15 cellular contexts compared by ENCODE assay signal in genomic region chr15:77621847-77622211, GRCh38. TPM values are rescaled to one million over a fixed set of nuclear protein-coding genes. Genes with fewer than 3 reads are reported as not detected.
DNase-seq lines count a peak whose midpoint lies in the region; ATAC-seq, FAIRE-seq and TF ChIP-seq lines count a peak whose summit lies in the region.
"Had no signal": no experiment of that assay in that cellular context is flagged by ENCODE, and none has a peak within 500 bp of the region (broad histone marks: within the 10 kb centered on the region; RNA-seq: fewer than 3 reads in every experiment).

No MANE protein-coding gene starts in this region.

- peak overlapping the region; percentile 89 for H2AFZ ChIP-seq in K562 (ENCODE audit: low read depth, low read length)

- H3K27me3 Mint-ChIP-seq in mesothelial cell of epicardium (ENCODE audit: low read depth), result no peaks in the 10 kb centered on the region
- no peaks in the 10 kb centered on the region for H3K27me3 Mint-ChIP-seq in Caco-2 (ENCODE audit: insufficient read depth, unreplicated experiment)

- FAIRE-seq in K562 (lab: Jason Lieb, UNC), result peak; percentile 19

- H3K4me1 Mint-ChIP-seq in mesothelial cell of epicardium, result peaks cover 36% of the 10 kb centered on the region
- peaks cover 13% of the 10 kb centered on the region for H3K4me1 Mint-ChIP-seq in Caco-2 (ENCODE audit: low read depth, unreplicated experiment)

- BruUV-seq in K562 (replicated peaks; lab: Mats Ljungman, UMichigan) (no TSS peak), Caco-2 (replicated peaks; lab: Mats Ljungman, UMichigan) (no TSS peak)

- 85% methylated on average over 16 of the region's 16 CpGs for WGBS in right cardiac atrium
- WGBS in heart right ventricle, 2 donors, result 81 to 89% methylated on average over 16 of the region's 16 CpGs
- WGBS in K562 (ENCODE audit: insufficient coverage, low coverage, missing lambda C conversion rate), result 73% methylated on average over 9 of the region's 16 CpGs
- 81 to 87% (median 83%) methylated on average over 16 of the region's 16 CpGs for WGBS in ovary, 3 donors

- TF ChIP-seq EP300 in K562 (IDR thresholded peaks at IDR 0.05; ENCODE audit: low read length) (no peak), ovary (IDR thresholded peaks at IDR 0.05) (no peak)

- no peaks in the 10 kb centered on the region for H3K9me3 Mint-ChIP-seq in mesothelial cell of epicardium
- H3K9me3 Mint-ChIP-seq in Caco-2 (ENCODE audit: unreplicated experiment), result no peaks in the 10 kb centered on the region

- H3K4me3 ChIP-seq in right cardiac atrium (ENCODE audit: low read length) (no peak overlapping the region), heart right ventricle (no peak overlapping the region), K562 (no peak overlapping the region), Caco-2 (ENCODE audit: low read depth, low read length) (no peak overlapping the region), ovary (no peak overlapping the region)

- peak overlapping the region; percentile 72 to 81 for H3K9ac ChIP-seq in K562 (ENCODE audit: insufficient read depth in 1 of 2, low read depth in 2 of 2, low read length in 2 of 2)

- H3K4me3 Mint-ChIP-seq in mesothelial cell of epicardium (no peak overlapping the region), Caco-2 (ENCODE audit: unreplicated experiment) (no peak overlapping the region)

- H3K27ac Mint-ChIP-seq in mesothelial cell of epicardium, result peak overlapping the region; percentile 50
- H3K27ac Mint-ChIP-seq in Caco-2 (ENCODE audit: unreplicated experiment), result no peak overlapping the region

- no peaks in the 10 kb centered on the region for H3K36me3 Mint-ChIP-seq in mesothelial cell of epicardium
- no peaks in the 10 kb centered on the region for H3K36me3 Mint-ChIP-seq in Caco-2 (ENCODE audit: insufficient read depth, unreplicated experiment)

- TF ChIP-seq CTCF in heart right ventricle (IDR thresholded peaks at IDR 0.05), result no peak
- TF ChIP-seq CTCF in K562 (IDR thresholded peaks at IDR 0.05 in 2 of 3, conservative IDR thresholded peaks at IDR 0.05 in 1 of 3; ENCODE audit: insufficient read depth in 2 of 3, low read depth in 1 of 3, low read length in 3 of 3), result no peak
- TF ChIP-seq CTCF in mesothelial cell of epicardium (IDR thresholded peaks at IDR 0.05; ENCODE audit: unreplicated experiment), result no peak
- no peak for TF ChIP-seq CTCF in Caco-2 (IDR thresholded peaks at IDR 0.05; ENCODE audit: insufficient read depth in 1 of 2, low read depth in 1 of 2, low read length in 1 of 2, severe bottlenecking in 1 of 2, unreplicated experiment in 1 of 2)
- TF ChIP-seq CTCF in ovary (IDR thresholded peaks at IDR 0.05), result no peak

- H3K36me3 ChIP-seq in heart right ventricle (no peaks in the 10 kb centered on the region), K562 (ENCODE audit: control insufficient read depth, insufficient read depth, low read length) (no peaks in the 10 kb centered on the region; the same call in 2 of the 3 replicates), Caco-2 (ENCODE audit: control insufficient read depth, insufficient read depth, low read length) (no peaks in the 10 kb centered on the region), ovary (no peaks in the 10 kb centered on the region)

- no peak for TF ChIP-seq RAD21 in K562 (CRISPR knock-in tag; conservative IDR thresholded peaks at IDR 0.05 in 1 of 2, IDR thresholded peaks at IDR 0.05 in 1 of 2)

- CTCF ChIA-PET in K562 (lab: Yijun Ruan, JAX; ENCODE audit: low intra/inter-chr PET ratio), result no interaction called here
- CTCF ChIA-PET in Caco-2 (lab: Charles Lee), result interaction anchor here (1.7 kb wide), 1 partner anchor 12 kb away, joined by 18 read pairs; the partner anchor contains the start of gene LINGO1

- DNase-seq in right cardiac atrium (peak in 2 of 3 donors; percentile 27 to 48), heart right ventricle (no peak), K562 (ENCODE audit: extremely low read depth in 1 of 4, low spot score in 3 of 4) (no peak), mesothelial cell of epicardium (ENCODE audit: low spot score in 2 of 2, unreplicated experiment in 2 of 2) (no peak), COLO668 (lab: John Stamatoyannopoulos, UW; ENCODE audit: unreplicated experiment) (no peak), Caco-2 (no peak), ovary (no peak)
- DNase-seq: DMS53, HCEC 1CT, KBM-7, NCI-H1048, NCI-H69, SIG-M5 had no signal

- no peaks in the 10 kb centered on the region for H4K20me1 ChIP-seq in K562 (replicated peaks; ENCODE audit: control insufficient read depth, insufficient read depth, low read length)

- POLR2A ChIA-PET in K562 (lab: Yijun Ruan, JAX) (interaction anchor here (0.6 to 1.5 kb wide), 2 partner anchors 11 to 46 kb away, joined by 3 to 5 read pairs; partner anchors contain the start of gene LINGO1), Caco-2 (lab: Charles Lee) (no interaction called here)

- H3K9me3 ChIP-seq in right cardiac atrium (ENCODE audit: control insufficient read depth, low read length) (no peaks in the 10 kb centered on the region), heart right ventricle (no peaks in the 10 kb centered on the region), K562 (replicated peaks; ENCODE audit: control insufficient read depth, insufficient read depth, low read depth, low read length) (no peaks in the 10 kb centered on the region), Caco-2 (no peaks in the 10 kb centered on the region), ovary (no peaks in the 10 kb centered on the region)

- H3K4me1 ChIP-seq in right cardiac atrium (ENCODE audit: control insufficient read depth, insufficient read depth, low read length), result no peaks in the 10 kb centered on the region
- peaks cover 0 to 13% (median 0%) of the 10 kb centered on the region in 9 donors for H3K4me1 ChIP-seq in heart right ventricle
- H3K4me1 ChIP-seq in K562 (replicated peaks in 1 of 2; ENCODE audit: control insufficient read depth in 2 of 2, insufficient read depth in 2 of 2, low read length in 2 of 2), result peaks cover 44 to 66% of the 10 kb centered on the region in 2 experiments
- peaks cover 18% of the 10 kb centered on the region for H3K4me1 ChIP-seq in Caco-2
- H3K4me1 ChIP-seq in ovary (ENCODE audit: insufficient read depth), result no peaks in the 10 kb centered on the region

- TF ChIP-seq POLR2A in K562 (conservative IDR thresholded peaks at IDR 0.05) (no peak), ovary (IDR thresholded peaks at IDR 0.05) (no peak)

- H3K27ac ChIP-seq in right cardiac atrium (ENCODE audit: low read length), result no peak overlapping the region
- H3K27ac ChIP-seq in heart right ventricle, result no peak overlapping the region
- peak overlapping the region; percentile 86 for H3K27ac ChIP-seq in K562 (ENCODE audit: extremely low read depth, low read depth, low read length)
- no peak overlapping the region for H3K27ac ChIP-seq in ovary
- H3K27ac ChIP-seq: C4-2B had no signal

- ATAC-seq in right cardiac atrium (no peak), heart right ventricle (no peak), K562 (no peak), HG03439 (IDR thresholded peaks at IDR 0.05; ENCODE audit: unreplicated experiment) (no peak)

- intact Hi-C loops in right cardiac atrium (cut with DNase I), result no loop called here
- intact Hi-C loops in heart right ventricle (cut with DNase I), result no loop called here
- intact Hi-C loops in K562 (cut with micrococcal nuclease), result no loop called here
- intact Hi-C loops in Caco-2 (cut with micrococcal nuclease; ENCODE audit: unreplicated experiment), result no loop called here
- intact Hi-C loops in ovary (cut with DNase I), result no loop called here

- H3K27me3 ChIP-seq in right cardiac atrium (ENCODE audit: control insufficient read depth, insufficient read depth), result no peaks in the 10 kb centered on the region
- H3K27me3 ChIP-seq in heart right ventricle, result peaks cover 0 to 2% (median 0%) of the 10 kb centered on the region in 7 donors
- H3K27me3 ChIP-seq in K562 (ENCODE audit: control insufficient read depth in 2 of 2, insufficient read depth in 2 of 2, low read length in 2 of 2), result no peaks in the 10 kb centered on the region
- no peaks in the 10 kb centered on the region for H3K27me3 ChIP-seq in Caco-2 (replicated peaks; ENCODE audit: control insufficient read depth, insufficient read depth, low read length)
- H3K27me3 ChIP-seq in ovary, result no peaks in the 10 kb centered on the region

- peaks cover 27% of the 10 kb centered on the region; the same call in 2 of the 3 replicates for H3K79me2 ChIP-seq in K562 (ENCODE audit: control insufficient read depth, insufficient read depth, low read length)

- in situ Hi-C loops in K562 (cut with MboI), result no loop called here

- no peaks in the 10 kb centered on the region for H3K9me1 ChIP-seq in K562 (ENCODE audit: control insufficient read depth, insufficient read depth, low read length)

- H3K4me2 ChIP-seq in K562 (ENCODE audit: insufficient read depth, low read length), result peak overlapping the region; percentile 76

TF ChIP-seq in K562, 482 proteins besides CTCF, POLR2A, EP300 and RAD21 (continues in another document):
- TF ChIP-seq CHD1 (IDR thresholded peaks at IDR 0.05; ENCODE audit: low read length), result no peak
- TF ChIP-seq BRD9 (IDR thresholded peaks at IDR 0.05; ENCODE audit: low read depth, partially characterized antibody), result peak; percentile 19
- TF ChIP-seq NFIX (CRISPR knock-in tag; IDR thresholded peaks at IDR 0.05; ENCODE audit: low read depth), result no peak

RNA-seq across cellular contexts. Expression of gene LINGO1, which starts 10.9 kb away (rescaled TPM):
- total RNA-seq in right cardiac atrium (10 to 100 TPM in 1 of 4 donors, 1 to 10 TPM in 3; 5.7 to 12.1 (median 8.6) TPM), heart right ventricle (1 to 10 TPM in 7 of 10 donors, under 1 TPM in 3; 0.70 to 2.2 (median 1.3) TPM), K562 (2014; rRNA removed) (2.1 and 3.3 TPM in 2 replicates), K562 (2014; rRNA removed; fragmentation: Illumina TruSeq; extraction: Trizol) (0.65 and 0.73 TPM in 2 replicates), K562 (2015; rRNA removed; fragmentation: Illumina TruSeq; extraction: Trizol) (2.0 TPM in 2 replicates), K562 (2021) (14.3 and 14.8 TPM in 2 replicates), mesothelial cell of epicardium (16.5 to 18.7 TPM (median 18.0 TPM) in 3 replicates), Caco-2 (2022) (1.3 and 1.4 TPM in 2 replicates), ovary (1 to 10 TPM in 3 of 7 donors, under 1 TPM in 4; 0.36 to 4.5 (median 0.92) TPM)
- polyA plus RNA-seq in right cardiac atrium (5.1 TPM), heart right ventricle (1 to 10 TPM; 1.3 to 2.7 TPM), K562 (2011; rRNA removed) (12.4 and 19.4 TPM in 2 replicates), K562 (2014; fragmentation: Illumina TruSeq; extraction: Trizol) (15.3 and 19.0 TPM in 2 replicates), K562 (2014; fragmentation: Nextera tagmentation; extraction: Ambion mirVana) (under 1 TPM; 0.07 to 0.08 TPM), K562 (2014; rRNA removed) (8.1 and 9.3 TPM in 2 replicates), ovary (1 to 10 TPM; 2.4 to 3.6 TPM)
- 11.5 and 26.9 TPM in 2 replicates for total RNA-seq in K562 (2011; cell fraction: chromatin; rRNA removed; ENCODE audit: low replicate concordance)
- 18.7 and 19.2 TPM in 2 replicates for total RNA-seq in K562 (2011; cell fraction: nucleolus; rRNA removed)
- 24.1 and 38.6 TPM in 2 replicates for total RNA-seq in K562 (2011; cell fraction: nucleoplasm; rRNA removed)
- polyA plus RNA-seq in K562 (2011; cell fraction: cytosol; rRNA removed), result 14.2 and 25.6 TPM in 2 replicates
- 10.6 and 19.2 TPM in 2 replicates for polyA plus RNA-seq in K562 (2011; cell fraction: nucleus; rRNA removed)
- 8.0 and 8.2 TPM in 2 replicates for polyA plus RNA-seq in K562 (2012)
- 5.8 and 8.8 TPM in 2 replicates for polyA minus RNA-seq in K562 (2011; rRNA and poly(A)+ RNA removed)
- 14.6 and 15.2 TPM in 2 replicates for polyA minus RNA-seq in K562 (2011; cell fraction: cytosol; rRNA and poly(A)+ RNA removed)
- polyA minus RNA-seq in K562 (2011; cell fraction: nucleus; rRNA and poly(A)+ RNA removed), result 3.4 and 3.8 TPM in 2 replicates

Comparison
In these comparisons a context has a peak if more than half of its experiments do, and no peak if none do; other contexts are left out.
1. DNase-seq: peak in right cardiac atrium (2 of 3); none in heart right ventricle (0 of 2), K562 (0 of 4), mesothelial cell of epicardium (0 of 2), COLO668 (single experiment), Caco-2 (0 of 2) and ovary (0 of 5).